Comparison of ENCODE assay signal across 8 cellular contexts in genomic region chr10:22003964-22004281, GRCh38. TPM values are rescaled to one million over a fixed set of nuclear protein-coding genes. Genes with fewer than 3 reads are reported as not detected.
DNase-seq lines count a peak whose midpoint lies in the region; ATAC-seq, FAIRE-seq and TF ChIP-seq lines count a peak whose summit lies in the region.

No MANE protein-coding gene starts in this region.

- peak overlapping the region in 1 of 2 experiments; percentile 92 for H3K18ac ChIP-seq in mesenchymal stem cell (ENCODE audit: low read depth in 1 of 2, low read length in 2 of 2)

- TF ChIP-seq EP300 in A549 (IDR thresholded peaks at IDR 0.05) = no peak

- H3K27me3 ChIP-seq in mesenchymal stem cell (ENCODE audit: control insufficient read depth in 1 of 2, insufficient read depth in 1 of 2, low read length in 2 of 2) = no peaks in the 10 kb centered on the region

- no peak for TF ChIP-seq CTCF in A549 (IDR thresholded peaks at IDR 0.05)

- H2BK15ac ChIP-seq in mesenchymal stem cell (ENCODE audit: low read depth, poor library complexity, severe bottlenecking) = no peak overlapping the region

- POLR2A ChIA-PET in A549 (lab: Yijun Ruan, JAX) = interaction anchor here (1.3 to 2.6 kb wide), 4 partner anchors 225 to 336 kb away, joined by 3 to 19 read pairs (median 12); partner anchors contain the start of gene COMMD3
- POLR2A ChIA-PET in activated naive CD8-positive, alpha-beta T cell treated with anti-CD3 and anti-CD28 coated beads, Interleukin-2, amount 10 ng/mL, durations not matched to agents 7 days and 5 days (lab: Charles Lee) = interaction anchor here (0.8 to 2.6 kb wide), 7 partner anchors 13 to 678 kb away, joined by 3 to 14 read pairs (median 4); partner anchors contain the start of gene COMMD3

- peak overlapping the region; percentile 96 for H3K9ac ChIP-seq in mesenchymal stem cell (ENCODE audit: low read length)

- H3K4me1 Mint-ChIP-seq in activated naive CD8-positive, alpha-beta T cell treated with anti-CD3 and anti-CD28 coated beads, Interleukin-2, amount 10 ng/mL, durations not matched to agents 7 days and 5 days = peaks cover 27% of the 10 kb centered on the region

- H3K4me3 Mint-ChIP-seq in activated naive CD8-positive, alpha-beta T cell treated with anti-CD3 and anti-CD28 coated beads, Interleukin-2, amount 10 ng/mL, durations not matched to agents 7 days and 5 days = peak overlapping the region; percentile 98

- H2BK120ac ChIP-seq in mesenchymal stem cell (ENCODE audit: low read depth, low read length) = no peak overlapping the region

- no peak overlapping the region for H3K4ac ChIP-seq in mesenchymal stem cell (ENCODE audit: low read depth in 1 of 2, low read length in 2 of 2)

- no peak overlapping the region for H3K23ac ChIP-seq in mesenchymal stem cell (ENCODE audit: low read length in 2 of 2)

- H3K9me3 ChIP-seq in A549 (no peaks in the 10 kb centered on the region; the same call in 2 of the 3 replicates), mesenchymal stem cell (ENCODE audit: control insufficient read depth, low read length) (peaks cover 10% of the 10 kb centered on the region)

- ATAC-seq in A549 (no peak), GM21723 (IDR thresholded peaks at IDR 0.05; ENCODE audit: unreplicated experiment) (peak; percentile 2), left lobe of liver (no peak)
- ATAC-seq in activated naive CD8-positive, alpha-beta T cell treated with anti-CD3 and anti-CD28 coated beads, Interleukin-2, amount 10 ng/mL, durations not matched to agents 7 days and 5 days (ENCODE audit: low read depth) = no peak

- no peak for TF ChIP-seq RAD21 in A549 (conservative IDR thresholded peaks at IDR 0.05 in 1 of 2, IDR thresholded peaks at IDR 0.05 in 1 of 2)

- peaks cover 7% of the 10 kb centered on the region for H3K79me1 ChIP-seq in mesenchymal stem cell (replicated peaks; ENCODE audit: low read length, poor library complexity, severe bottlenecking)

- H3K27me3 Mint-ChIP-seq in activated naive CD8-positive, alpha-beta T cell treated with anti-CD3 and anti-CD28 coated beads, Interleukin-2, amount 10 ng/mL, durations not matched to agents 7 days and 5 days = peaks cover 12% of the 10 kb centered on the region

- no peak overlapping the region for H3K14ac ChIP-seq in mesenchymal stem cell (ENCODE audit: low read length in 2 of 2)

- 9% methylated on average over 2 of the region's 2 CpGs for WGBS in A549 (ENCODE audit: missing lambda C conversion rate)
- 0% methylated on average over 1 of the region's 2 CpGs for WGBS in mesenchymal stem cell

- no peak overlapping the region for H2BK5ac ChIP-seq in mesenchymal stem cell (ENCODE audit: low read depth, low read length, poor library complexity, severe bottlenecking)

- no peak overlapping the region for H4K91ac ChIP-seq in mesenchymal stem cell (ENCODE audit: low read length)

- H3K27ac ChIP-seq in A549 (peak overlapping the region; percentile 77 to 91), mesenchymal stem cell (ENCODE audit: low read length, poor library complexity, severe bottlenecking) (no peak overlapping the region)

- no peak overlapping the region for H2AK5ac ChIP-seq in mesenchymal stem cell (ENCODE audit: low read length, severe bottlenecking)

- FAIRE-seq in A549 (lab: Jason Lieb, UNC) = no peak

- no peak for DNase-seq in A549 (ENCODE audit: low read depth in 1 of 2, low spot score in 1 of 2)
- DNase-seq in activated naive CD8-positive, alpha-beta T cell treated with anti-CD3 and anti-CD28 coated beads, Interleukin-2, amount 10 ng/mL, durations not matched to agents 7 days and 5 days = no peak
- DNase-seq in mesenchymal stem cell = no peak
- DNase-seq in stimulated activated CD4-positive, alpha-beta T cell treated with anti-CD3 and anti-CD28 coated beads, Interleukin-15, amount 100 ng/mL, for 24 hours = no peak
- no peak for DNase-seq in NCI-H2081 treated with DMSO at 0.1 percent for 48 hours (lab: John Stamatoyannopoulos, UW)
- DNase-seq in kidney glomerular epithelial cell (lab: John Stamatoyannopoulos, UW) = no peak
- no peak for DNase-seq in left lobe of liver (ENCODE audit: low spot score)

- H3K9me3 Mint-ChIP-seq in activated naive CD8-positive, alpha-beta T cell treated with anti-CD3 and anti-CD28 coated beads, Interleukin-2, amount 10 ng/mL, durations not matched to agents 7 days and 5 days = peaks cover 2% of the 10 kb centered on the region

- peaks cover 5% of the 10 kb centered on the region for H3K36me3 Mint-ChIP-seq in activated naive CD8-positive, alpha-beta T cell treated with anti-CD3 and anti-CD28 coated beads, Interleukin-2, amount 10 ng/mL, durations not matched to agents 7 days and 5 days

- CTCF ChIA-PET in A549 (lab: Yijun Ruan, JAX) = interaction anchor here (1.0 to 4.0 kb wide), 3 partner anchors 10 to 985 kb away, joined by 3 to 11 read pairs (median 11); no protein-coding TSS in a partner anchor

- H3K4me1 ChIP-seq in A549 = peaks cover 11% of the 10 kb centered on the region; the same call in 1 of the 3 replicates
- H3K4me1 ChIP-seq in mesenchymal stem cell (ENCODE audit: control insufficient read depth, insufficient read depth, low read depth, low read length) = no peaks in the 10 kb centered on the region

- no peaks in the 10 kb centered on the region for H3K36me3 ChIP-seq in mesenchymal stem cell (ENCODE audit: control insufficient read depth in 1 of 2, insufficient read depth in 2 of 2, low read depth in 1 of 2, low read length in 2 of 2)

- H3K4me3 ChIP-seq in A549 = peak overlapping the region; percentile 76
- H3K4me3 ChIP-seq in mesenchymal stem cell (ENCODE audit: insufficient read depth in 1 of 2, low read depth in 1 of 2, low read length in 2 of 2) = peak overlapping the region; percentile 88 to 97

- peak overlapping the region; percentile 68 for H3K27ac Mint-ChIP-seq in activated naive CD8-positive, alpha-beta T cell treated with anti-CD3 and anti-CD28 coated beads, Interleukin-2, amount 10 ng/mL, durations not matched to agents 7 days and 5 days

- no peak for TF ChIP-seq POLR2A in A549 (IDR thresholded peaks at IDR 0.05; ENCODE audit: low read length)

- peak overlapping the region; percentile 95 for H4K8ac ChIP-seq in mesenchymal stem cell (ENCODE audit: low read length)

- peak overlapping the region; percentile 72 for H2AFZ ChIP-seq in mesenchymal stem cell (ENCODE audit: low read depth, low read length)

- no peak overlapping the region for H2BK12ac ChIP-seq in mesenchymal stem cell (ENCODE audit: low read length in 2 of 2)

- H3K4me2 ChIP-seq in A549 (peak overlapping the region; percentile 83), mesenchymal stem cell (ENCODE audit: low read length, poor library complexity, severe bottlenecking) (peak overlapping the region; percentile 90)

TF ChIP-seq in A549, 52 proteins besides CTCF, POLR2A, EP300 and RAD21:
- TF ChIP-seq MYC (IDR thresholded peaks at IDR 0.05; ENCODE audit: borderline replicate concordance, low read length) (0 out of 2 replicates have a peak, but pooled peaks have one; percentile 5), ATOH8 (CRISPR knock-in tag; IDR thresholded peaks at IDR 0.05; ENCODE audit: low read depth) (no peak)

RNA-seq across cellular contexts. Expression of gene DNAJC1, which starts 0.4 kb away (rescaled TPM):
- 29.8 and 34.2 TPM in 2 replicates for polyA plus RNA-seq in A549 (2011; rRNA removed)
- polyA plus RNA-seq in A549 (2012; cell fraction: cytosol; rRNA removed) = 13.5 and 13.8 TPM in 2 replicates
- polyA plus RNA-seq in A549 (2012; cell fraction: nucleus; rRNA removed) = 22.1 and 22.4 TPM in 2 replicates
- polyA plus RNA-seq in A549 (2017; fragmentation: RNase III; extraction: RNeasy Plus Mini Kit Qiagen cat#74134 plus additional on column Dnase treatment) = 17.6 to 19.3 TPM (median 19.2 TPM) in 3 replicates
- 20.9 and 28.3 TPM in 2 replicates for polyA minus RNA-seq in A549 (2011; rRNA and poly(A)+ RNA removed)
- total RNA-seq in activated naive CD8-positive, alpha-beta T cell treated with anti-CD3 and anti-CD28 coated beads, Interleukin-2, amount 10 ng/mL, durations not matched to agents 7 days and 5 days = 10 to 100 TPM; 22.3 to 23.0 TPM
- 75.7 TPM for polyA plus RNA-seq in mesenchymal stem cell (2013, experiment 1 of 2)
- polyA plus RNA-seq in mesenchymal stem cell (2013, experiment 2 of 2) = 77.3 TPM
- 29.3 TPM for total RNA-seq in left lobe of liver
